Comparison of ENCODE assay signal across 28 cellular contexts in genomic region chr5:2857837-2858236, GRCh38.
"Had no signal": no experiment of that assay in that cellular context is flagged by ENCODE, and none has a peak within 500 bp of the region (broad histone marks: within the 10 kb centered on the region; RNA-seq: fewer than 3 reads in every experiment).

No MANE protein-coding gene starts in this region.

- H3K9me3 Mint-ChIP-seq: activated naive CD4-positive, alpha-beta T cell treated with anti-CD3 and anti-CD28 coated beads for 36 hours had no signal

- H3K36me3 Mint-ChIP-seq: activated CD8-positive, alpha-beta memory T cell treated with anti-CD3 and anti-CD28 coated beads, Interleukin-2, amount 10 ng/mL, durations not matched to agents 7 days and 5 days; activated naive CD4-positive, alpha-beta T cell treated with anti-CD3 and anti-CD28 coated beads, Interleukin-2, amount 50 U/mL, for 72 hours; activated naive CD8-positive, alpha-beta T cell treated with anti-CD3 and anti-CD28 coated beads, Interleukin-2, amount 10 ng/mL, durations not matched to agents 7 days and 5 days had no signal

- H3K27me3 ChIP-seq: brain microvascular endothelial cell had no signal

- DNase-seq: activated B cell treated with CpG ODN at 0.5 μM for 24 hours; activated CD4-positive, alpha-beta T cell treated with anti-CD3 and anti-CD28 coated beads for 48 hours; activated CD4-positive, alpha-beta T cell treated with anti-CD3 and anti-CD28 coated beads, Interleukin-2, amount 50 U/mL, for 1 hour; activated CD4-positive, alpha-beta T cell treated with anti-CD3 and anti-CD28 coated beads, Interleukin-2, amount 50 U/mL, for 48 hours; activated CD8-positive, alpha-beta memory T cell treated with anti-CD3 and anti-CD28 coated beads, Interleukin-2, amount 10 ng/mL, durations not matched to agents 7 days and 5 days; activated CD8-positive, alpha-beta memory T cell treated with anti-CD3 and anti-CD28 coated beads, Interleukin-2, amount 50 U/mL, for 4 hours; activated CD8-positive, alpha-beta T cell treated with anti-CD3 and anti-CD28 coated beads, Interleukin-2, amount 10 ng/mL, durations not matched to agents 7 days and 5 days; activated effector memory CD4-positive, alpha-beta T cell treated with anti-CD3 and anti-CD28 coated beads, Interleukin-2, amount 50 U/mL, for 16 hours; activated naive CD4-positive, alpha-beta T cell treated with anti-CD3 and anti-CD28 coated beads for 36 hours; activated naive CD8-positive, alpha-beta T cell treated with anti-CD3 and anti-CD28 coated beads, Interleukin-2, amount 10 ng/mL, durations not matched to agents 7 days and 5 days; activated T-cell treated with anti-CD3 and anti-CD28 coated beads, Interleukin-2, amount 50 U/mL, for 1 hour; activated T-cell treated with anti-CD3 and anti-CD28 coated beads, Interleukin-2, amount 50 U/mL, for 48 hours; brain microvascular endothelial cell; caudate nucleus; cortex of kidney; dermis blood vessel endothelial cell; effector CD8-positive, alpha-beta T cell; foreskin fibroblast; head of caudate nucleus; hippocampal formation; T1000; WERI-Rb-1 had no signal

- H3K27ac Mint-ChIP-seq: activated B cell treated with CpG ODN at 0.5 μM for 24 hours; activated CD8-positive, alpha-beta memory T cell treated with anti-CD3 and anti-CD28 coated beads, Interleukin-2, amount 10 ng/mL, durations not matched to agents 7 days and 5 days; activated CD8-positive, alpha-beta T cell treated with anti-CD3 and anti-CD28 coated beads, Interleukin-2, amount 10 ng/mL, durations not matched to agents 7 days and 5 days; activated naive CD4-positive, alpha-beta T cell treated with anti-CD3 and anti-CD28 coated beads for 36 hours; activated naive CD4-positive, alpha-beta T cell treated with anti-CD3 and anti-CD28 coated beads, Interleukin-2, amount 50 U/mL, for 72 hours; activated naive CD8-positive, alpha-beta T cell treated with anti-CD3 and anti-CD28 coated beads, Interleukin-2, amount 10 ng/mL, durations not matched to agents 7 days and 5 days; activated T-helper 1 cell treated with anti-CD3 and anti-CD28 coated beads, Interleukin-12 subunit alpha, Interleukin-12 subunit beta, Interleukin-2, Interleukin-4 antibody, amounts not matched to agents 30 ng/mL and 10 ng/mL and 1 ng/mL, durations not matched to agents 14 hours and 24 hours and 36 hours; activated T-helper 2 cell treated with anti-CD3 and anti-CD28 coated beads, Interferon-gamma antibody, Interleukin-2, Interleukin-4, amounts not matched to agents 10 μg/mL and 5 μg/mL and 100 μg/mL, durations not matched to agents 14 hours and 24 hours and 36 hours; T-helper 1 cell treated with Interleukin-12 subunit alpha and Interleukin-12 subunit beta and Interleukin-4 antibody, amounts not matched to agents 30 μg/mL and 1 μg/mL, for 36 hours had no signal

- H3K4me3 Mint-ChIP-seq: activated B cell treated with CpG ODN at 0.5 μM for 24 hours; activated CD8-positive, alpha-beta memory T cell treated with anti-CD3 and anti-CD28 coated beads, Interleukin-2, amount 10 ng/mL, durations not matched to agents 7 days and 5 days; activated CD8-positive, alpha-beta T cell treated with anti-CD3 and anti-CD28 coated beads, Interleukin-2, amount 10 ng/mL, durations not matched to agents 7 days and 5 days; activated naive CD4-positive, alpha-beta T cell treated with anti-CD3 and anti-CD28 coated beads for 36 hours; activated naive CD8-positive, alpha-beta T cell treated with anti-CD3 and anti-CD28 coated beads, Interleukin-2, amount 10 ng/mL, durations not matched to agents 7 days and 5 days; activated T-helper 1 cell treated with anti-CD3 and anti-CD28 coated beads, Interleukin-12 subunit alpha, Interleukin-12 subunit beta, Interleukin-2, Interleukin-4 antibody, amounts not matched to agents 30 ng/mL and 10 ng/mL and 1 ng/mL, durations not matched to agents 14 hours and 24 hours and 36 hours; T-helper 1 cell treated with Interleukin-12 subunit alpha and Interleukin-12 subunit beta and Interleukin-4 antibody, amounts not matched to agents 30 μg/mL and 1 μg/mL, for 36 hours had no signal

- H3K27ac ChIP-seq: brain microvascular endothelial cell, epithelial cell of prostate, WERI-Rb-1 had no signal

- H3K36me3 ChIP-seq: brain microvascular endothelial cell, WERI-Rb-1 had no signal

- H3K4me1 Mint-ChIP-seq: activated B cell treated with CpG ODN at 0.5 μM for 24 hours; activated CD8-positive, alpha-beta memory T cell treated with anti-CD3 and anti-CD28 coated beads, Interleukin-2, amount 10 ng/mL, durations not matched to agents 7 days and 5 days; activated naive CD8-positive, alpha-beta T cell treated with anti-CD3 and anti-CD28 coated beads, Interleukin-2, amount 10 ng/mL, durations not matched to agents 7 days and 5 days had no signal

- ATAC-seq: activated CD4-positive, CD25-positive, alpha-beta regulatory T cell treated with anti-CD3 and anti-CD28 coated beads, Interleukin-2, amount 50 U/mL, for 24 hours; activated CD8-positive, alpha-beta memory T cell treated with anti-CD3 and anti-CD28 coated beads, Interleukin-2, amount 10 ng/mL, durations not matched to agents 7 days and 5 days; activated CD8-positive, alpha-beta T cell treated with anti-CD3 and anti-CD28 coated beads, Interleukin-2, amount 10 ng/mL, durations not matched to agents 7 days and 5 days; activated naive CD4-positive, alpha-beta T cell treated with anti-CD3 and anti-CD28 coated beads, Interleukin-2, amount 50 U/mL, for 72 hours had no signal

- H3K27me3 Mint-ChIP-seq: activated B cell treated with CpG ODN at 0.5 μM for 24 hours; activated CD8-positive, alpha-beta memory T cell treated with anti-CD3 and anti-CD28 coated beads, Interleukin-2, amount 10 ng/mL, durations not matched to agents 7 days and 5 days; activated naive CD8-positive, alpha-beta T cell treated with anti-CD3 and anti-CD28 coated beads, Interleukin-2, amount 10 ng/mL, durations not matched to agents 7 days and 5 days had no signal
